ENCODE assay signal across 2 cellular contexts in the genomic region with DNA sequence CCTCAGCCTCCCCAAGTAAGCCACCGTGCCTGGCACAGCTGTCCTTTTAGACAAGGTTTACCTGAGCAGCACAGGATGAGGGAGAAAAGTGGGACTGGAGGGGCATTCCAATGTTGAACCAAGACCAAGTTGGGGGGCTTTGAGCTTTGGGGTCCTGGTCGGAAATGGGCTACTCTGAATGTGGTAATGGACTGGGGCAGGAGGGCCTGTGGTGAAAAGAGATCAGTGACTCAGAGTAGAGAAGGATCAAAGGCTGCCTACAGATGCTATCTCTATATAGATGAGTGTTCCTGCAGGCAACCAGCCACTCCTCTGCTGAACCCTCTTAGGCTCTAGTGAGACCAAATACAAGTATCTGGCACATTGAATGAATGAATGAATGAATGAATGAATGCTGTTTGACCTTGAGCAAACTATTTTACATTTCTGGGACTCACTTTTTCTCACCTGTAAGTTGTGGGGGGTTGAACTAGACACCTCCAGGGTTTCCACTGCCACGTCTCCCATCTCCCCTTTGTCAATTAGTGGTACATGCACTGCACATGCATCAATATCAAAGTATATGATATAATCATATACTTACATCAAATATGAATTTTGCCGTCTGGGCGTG.
TF ChIP-seq lines count a peak whose summit lies in the region.

No MANE protein-coding gene starts in this region.

TF ChIP-seq in SK-N-SH, 30 proteins besides CTCF, POLR2A, EP300 and RAD21 (continued from another document):
- TF ChIP-seq JUND (IDR thresholded peaks at IDR 0.05) = peak; percentile 34; the same call in 1 of the 2 replicates
- no peak for TF ChIP-seq FOXM1 (IDR thresholded peaks at IDR 0.05; ENCODE audit: low read depth)
- no peak for TF ChIP-seq POLR2AphosphoS5 (IDR thresholded peaks at IDR 0.05; ENCODE audit: low read depth, low read length)
- TF ChIP-seq, protein P1, sequence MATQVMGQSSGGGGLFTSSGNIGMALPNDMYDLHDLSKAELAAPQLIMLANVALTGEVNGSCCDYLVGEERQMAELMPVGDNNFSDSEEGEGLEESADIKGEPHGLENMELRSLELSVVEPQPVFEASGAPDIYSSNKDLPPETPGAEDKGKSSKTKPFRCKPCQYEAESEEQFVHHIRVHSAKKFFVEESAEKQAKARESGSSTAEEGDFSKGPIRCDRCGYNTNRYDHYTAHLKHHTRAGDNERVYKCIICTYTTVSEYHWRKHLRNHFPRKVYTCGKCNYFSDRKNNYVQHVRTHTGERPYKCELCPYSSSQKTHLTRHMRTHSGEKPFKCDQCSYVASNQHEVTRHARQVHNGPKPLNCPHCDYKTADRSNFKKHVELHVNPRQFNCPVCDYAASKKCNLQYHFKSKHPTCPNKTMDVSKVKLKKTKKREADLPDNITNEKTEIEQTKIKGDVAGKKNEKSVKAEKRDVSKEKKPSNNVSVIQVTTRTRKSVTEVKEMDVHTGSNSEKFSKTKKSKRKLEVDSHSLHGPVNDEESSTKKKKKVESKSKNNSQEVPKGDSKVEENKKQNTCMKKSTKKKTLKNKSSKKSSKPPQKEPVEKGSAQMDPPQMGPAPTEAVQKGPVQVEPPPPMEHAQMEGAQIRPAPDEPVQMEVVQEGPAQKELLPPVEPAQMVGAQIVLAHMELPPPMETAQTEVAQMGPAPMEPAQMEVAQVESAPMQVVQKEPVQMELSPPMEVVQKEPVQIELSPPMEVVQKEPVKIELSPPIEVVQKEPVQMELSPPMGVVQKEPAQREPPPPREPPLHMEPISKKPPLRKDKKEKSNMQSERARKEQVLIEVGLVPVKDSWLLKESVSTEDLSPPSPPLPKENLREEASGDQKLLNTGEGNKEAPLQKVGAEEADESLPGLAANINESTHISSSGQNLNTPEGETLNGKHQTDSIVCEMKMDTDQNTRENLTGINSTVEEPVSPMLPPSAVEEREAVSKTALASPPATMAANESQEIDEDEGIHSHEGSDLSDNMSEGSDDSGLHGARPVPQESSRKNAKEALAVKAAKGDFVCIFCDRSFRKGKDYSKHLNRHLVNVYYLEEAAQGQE (IDR thresholded peaks at IDR 0.05; ENCODE audit: low read depth, low read length) = no peak; the same call in 1 of the 2 replicates
- peak; percentile 52; the same call in 1 of the 2 replicates for TF ChIP-seq FOSL2 (IDR thresholded peaks at IDR 0.05; ENCODE audit: borderline replicate concordance, low read depth)
- no peak for TF ChIP-seq MEF2A (IDR thresholded peaks at IDR 0.05; ENCODE audit: borderline replicate concordance, low read depth)
- no peak for TF ChIP-seq NFIC (IDR thresholded peaks at IDR 0.05; ENCODE audit: borderline replicate concordance)
- TF ChIP-seq GABPA (IDR thresholded peaks at IDR 0.05; ENCODE audit: low read depth) = no peak
- TF ChIP-seq IRF3 (IDR thresholded peaks at IDR 0.05; ENCODE audit: low read depth, low read length) = no peak
- TF ChIP-seq, protein P2, sequence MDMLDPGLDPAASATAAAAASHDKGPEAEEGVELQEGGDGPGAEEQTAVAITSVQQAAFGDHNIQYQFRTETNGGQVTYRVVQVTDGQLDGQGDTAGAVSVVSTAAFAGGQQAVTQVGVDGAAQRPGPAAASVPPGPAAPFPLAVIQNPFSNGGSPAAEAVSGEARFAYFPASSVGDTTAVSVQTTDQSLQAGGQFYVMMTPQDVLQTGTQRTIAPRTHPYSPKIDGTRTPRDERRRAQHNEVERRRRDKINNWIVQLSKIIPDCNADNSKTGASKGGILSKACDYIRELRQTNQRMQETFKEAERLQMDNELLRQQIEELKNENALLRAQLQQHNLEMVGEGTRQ (IDR thresholded peaks at IDR 0.05; ENCODE audit: borderline replicate concordance, low read depth, low read length) = no peak

TF ChIP-seq in SK-N-SH treated with all-trans-retinoic acid at 6 μM for 48 hours, 23 proteins besides CTCF, POLR2A, EP300 and RAD21 (continued from another document):
- TF ChIP-seq PATZ1 (CRISPR knock-in tag; IDR thresholded peaks at IDR 0.05; ENCODE audit: borderline replicate concordance) (no peak), CSDC2 (CRISPR knock-in tag; IDR thresholded peaks at IDR 0.05) (no peak), PPARA (CRISPR knock-in tag; IDR thresholded peaks at IDR 0.05; ENCODE audit: borderline replicate concordance) (no peak), BACH2 (CRISPR knock-in tag; IDR thresholded peaks at IDR 0.05; ENCODE audit: borderline replicate concordance) (no peak), OSR1 (CRISPR knock-in tag; IDR thresholded peaks at IDR 0.05) (no peak), ZFP30 (CRISPR knock-in tag; IDR thresholded peaks at IDR 0.05) (no peak), SNAI2 (CRISPR knock-in tag; IDR thresholded peaks at IDR 0.05) (no peak)
